In the genomic region with DNA sequence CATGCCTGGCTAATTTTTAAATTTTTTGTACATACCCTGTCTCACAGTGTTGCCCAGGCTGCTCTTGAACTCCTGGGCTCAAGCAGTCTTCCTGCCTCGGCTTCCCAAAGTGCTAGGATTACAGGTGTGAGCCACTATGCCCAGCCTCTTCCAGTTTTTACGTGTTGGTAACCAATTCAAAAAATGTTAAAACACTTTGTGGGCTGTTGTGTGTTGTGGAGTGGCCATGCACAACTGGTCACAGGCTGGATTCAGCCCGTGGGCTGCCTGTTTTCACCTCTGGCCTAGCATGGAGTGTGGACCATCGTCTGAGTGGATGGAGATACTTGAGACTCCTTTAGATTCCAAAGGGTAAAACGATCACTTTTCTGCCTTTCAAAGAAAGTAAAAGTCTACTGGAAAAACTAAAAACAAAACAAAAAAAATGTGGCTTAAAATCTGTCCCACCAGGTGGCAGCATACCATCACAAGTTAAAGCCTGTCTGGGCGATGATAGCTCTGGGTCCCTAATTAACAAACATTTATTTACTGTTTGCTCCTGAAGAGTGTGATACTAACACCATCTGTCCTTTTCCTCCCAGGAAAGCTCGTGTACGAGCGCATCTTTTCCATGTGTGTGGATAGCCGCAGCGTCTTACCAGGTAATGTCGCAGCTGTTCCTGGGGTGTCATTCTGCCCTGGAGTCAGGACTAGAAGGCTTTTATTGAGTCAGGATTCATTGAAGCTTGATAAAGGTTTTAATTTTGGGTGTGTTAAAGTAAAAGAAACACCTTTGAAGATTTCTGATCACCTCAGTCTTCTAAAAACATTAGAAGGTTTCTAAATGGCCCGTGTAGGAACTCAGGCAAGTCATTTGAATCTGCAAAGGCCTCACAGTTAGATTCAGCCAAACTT, we compare ENCODE assay signal across 9 cellular contexts. TPM values are rescaled to one million over a fixed set of nuclear protein-coding genes. Genes with fewer than 3 reads are reported as not detected.
DNase-seq lines count a peak whose midpoint lies in the region; FAIRE-seq and TF ChIP-seq lines count a peak whose summit lies in the region.
"Had no signal": no experiment of that assay in that cellular context is flagged by ENCODE, and none has a peak within 500 bp of the region (broad histone marks: within the 10 kb centered on the region; RNA-seq: fewer than 3 reads in every experiment).

No MANE protein-coding gene starts in this region.

- no peaks in the 10 kb centered on the region for H3K9me3 ChIP-seq in neural cell (ENCODE audit: low read length)

- no peak overlapping the region for H3K27ac ChIP-seq in KMS-11
- no peak overlapping the region for H3K27ac ChIP-seq in neural cell (ENCODE audit: low read length)

- no peak overlapping the region for H3K4me3 Mint-ChIP-seq in endothelial cell (ENCODE audit: unreplicated experiment)
- H3K4me3 Mint-ChIP-seq: central memory CD8-positive, alpha-beta T cell had no signal

- H4K20me1 ChIP-seq in KMS-11 (ENCODE audit: insufficient read depth) = no peaks in the 10 kb centered on the region
- H4K20me1 ChIP-seq in neural cell (ENCODE audit: insufficient read depth) = no peaks in the 10 kb centered on the region

- H3K9ac ChIP-seq in KMS-11 = peak overlapping the region; percentile 45; the same call in 1 of the 2 replicates
- H3K9ac ChIP-seq in neural cell (ENCODE audit: low read length) = no peak overlapping the region

- H3K4me3 ChIP-seq in KMS-11 (IDR thresholded peaks at IDR 0.05; ENCODE audit: insufficient read depth, low read depth, low read length) = no peak overlapping the region
- H3K4me3 ChIP-seq in neural cell (ENCODE audit: low read length) = no peak overlapping the region

- FAIRE-seq in GM12891 (lab: Jason Lieb, UNC) = no peak

- peaks cover 1% of the 10 kb centered on the region for H3K27me3 Mint-ChIP-seq in endothelial cell (ENCODE audit: unreplicated experiment)
- H3K27me3 Mint-ChIP-seq: central memory CD8-positive, alpha-beta T cell had no signal

- H3K9me2 ChIP-seq in neural cell (ENCODE audit: insufficient read depth, low read length) = no peaks in the 10 kb centered on the region

- no peaks in the 10 kb centered on the region for H3K4me1 Mint-ChIP-seq in endothelial cell (ENCODE audit: unreplicated experiment)

- H3K36me3 Mint-ChIP-seq in endothelial cell (ENCODE audit: low read depth, unreplicated experiment) = peaks cover 9% of the 10 kb centered on the region

- no peak overlapping the region for H3K27ac Mint-ChIP-seq in endothelial cell (ENCODE audit: unreplicated experiment)

- H3K4me2 ChIP-seq in KMS-11 = peak overlapping the region; percentile 35; the same call in 1 of the 2 replicates
- H3K4me2 ChIP-seq in neural cell (ENCODE audit: low read length) = no peak overlapping the region

- H3F3A ChIP-seq in neural cell (ENCODE audit: insufficient read depth, low read length, poor library complexity, severe bottlenecking) = no peaks in the 10 kb centered on the region

- no peaks in the 10 kb centered on the region for H3K36me3 ChIP-seq in KMS-11 (ENCODE audit: insufficient read depth)
- peaks cover 8% of the 10 kb centered on the region for H3K36me3 ChIP-seq in neural cell (ENCODE audit: insufficient read depth, low read length)

- peaks cover 6% of the 10 kb centered on the region for H3K4me1 ChIP-seq in KMS-11 (ENCODE audit: low read depth, poor library complexity, severe bottlenecking)

- no peak for TF ChIP-seq POLR2A in GM12891 (IDR thresholded peaks at IDR 0.05; ENCODE audit: low read depth, low read length)

- peak; percentile 87 for TF ChIP-seq RAD21 in neural cell (conservative IDR thresholded peaks at IDR 0.05)

- H3K27me3 ChIP-seq in KMS-11 (ENCODE audit: insufficient read depth, low read depth) (no peaks in the 10 kb centered on the region), neural cell (ENCODE audit: insufficient read depth, low read depth, low read length) (no peaks in the 10 kb centered on the region)

- H2AFZ ChIP-seq in KMS-11 (ENCODE audit: low read depth) = peak overlapping the region; percentile 96
- H2AFZ ChIP-seq in neural cell (ENCODE audit: low read depth, low read length) = no peak overlapping the region

- DNase-seq in NCI-H82 (lab: John Stamatoyannopoulos, UW) (peak; percentile 65), NCI-H82 treated with DMSO at 0.1 percent for 48 hours (lab: John Stamatoyannopoulos, UW; ENCODE audit: unreplicated experiment) (no peak), T follicular helper cell (ENCODE audit: low read depth) (peak; percentile 6), endothelial cell (ENCODE audit: low spot score) (peak; percentile 44), GM12891 (ENCODE audit: insufficient read length, low spot score) (no peak), cortex of kidney (lab: John Stamatoyannopoulos, UW) (no peak)

- no peaks in the 10 kb centered on the region for H3K9me3 Mint-ChIP-seq in endothelial cell (ENCODE audit: unreplicated experiment)
- H3K9me3 Mint-ChIP-seq: central memory CD8-positive, alpha-beta T cell had no signal

- no peak for TF ChIP-seq EP300 in neural cell (conservative IDR thresholded peaks at IDR 0.05; ENCODE audit: poor library complexity, severe bottlenecking)

- TF ChIP-seq CTCF in KMS-11 (conservative IDR thresholded peaks at IDR 0.05; ENCODE audit: low read depth, low read length) (peak; percentile 90), endothelial cell (IDR thresholded peaks at IDR 0.05; ENCODE audit: unreplicated experiment) (peak; percentile 66), neural cell (IDR thresholded peaks at IDR 0.05; ENCODE audit: poor library complexity, severe bottlenecking) (peak; percentile 83)

- H3K79me2 ChIP-seq in KMS-11 (ENCODE audit: insufficient read depth, low read depth) (no peaks in the 10 kb centered on the region), neural cell (replicated peaks; ENCODE audit: insufficient read depth, low read length) (no peaks in the 10 kb centered on the region)

TF ChIP-seq in neural cell, 6 proteins besides CTCF, POLR2A, EP300 and RAD21:
- TF ChIP-seq POLR2AphosphoS5 (IDR thresholded peaks at IDR 0.05) = no peak
- TF ChIP-seq REST (IDR thresholded peaks at IDR 0.05; ENCODE audit: borderline replicate concordance) = no peak
- TF ChIP-seq SMC3 (conservative IDR thresholded peaks at IDR 0.05; ENCODE audit: poor library complexity) = peak; percentile 92
TF ChIP-seq in neural cell: peak in this region for 1.

TF ChIP-seq in GM12891, 5 proteins besides CTCF, POLR2A, EP300 and RAD21:
- TF ChIP-seq TAF1 (IDR thresholded peaks at IDR 0.05; ENCODE audit: low read depth, low read length) (no peak), SPI1 (IDR thresholded peaks at IDR 0.05; ENCODE audit: low read depth, low read length) (no peak), POU2F2 (IDR thresholded peaks at IDR 0.05; ENCODE audit: low read depth, low read length) (no peak), POLR2AphosphoS5 (IDR thresholded peaks at IDR 0.05; ENCODE audit: low read depth, low read length) (no peak)

RNA-seq across cellular contexts. Expression of gene VPS35L, which starts 45.8 kb away (rescaled TPM):
- 60.0 TPM for total RNA-seq in endothelial cell (ENCODE audit: unreplicated experiment)
- 29.8 and 30.2 TPM in 2 replicates for polyA plus RNA-seq in neural cell
- 54.9 and 57.0 TPM in 2 replicates for polyA minus RNA-seq in neural cell
- 15.7 TPM for polyA plus RNA-seq in GM12891 (2012; ENCODE audit: low read depth, missing spikeins)

Comparison
In these comparisons a context has a peak if more than half of its experiments do, and no peak if none do; other contexts are left out.
1. DNase-seq: peak in NCI-H82 (single experiment), T follicular helper cell (single experiment) and endothelial cell (single experiment); none in NCI-H82 treated with DMSO at 0.1 percent for 48 hours (single experiment), GM12891 (single experiment) and cortex of kidney (single experiment).
2. Peak in every context shown above with its lines, with median percentiles within 50 percentile points of each other: CTCF ChIP-seq.